ENCODE assay signal across 16 cellular contexts in the genomic region with DNA sequence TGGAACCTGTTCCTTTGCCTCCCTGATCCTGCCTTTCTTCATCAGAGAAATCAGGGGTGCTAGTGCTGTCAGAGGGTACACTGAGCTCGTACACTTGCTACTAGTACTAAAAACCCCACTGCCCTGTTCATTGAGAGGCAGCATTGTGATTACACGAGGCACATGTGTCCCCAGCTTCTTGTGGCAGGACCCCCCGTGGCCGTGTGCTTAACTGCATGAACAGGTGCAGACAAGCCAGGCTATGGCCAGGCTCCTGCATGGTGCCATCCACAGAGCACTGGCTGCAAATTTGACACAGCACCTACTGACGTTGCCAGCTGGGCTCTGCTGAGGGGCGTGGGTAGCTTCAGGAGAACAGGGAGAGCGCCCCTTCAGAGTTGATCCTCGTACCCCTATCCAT.
"Had no signal": no experiment of that assay in that cellular context is flagged by ENCODE, and none has a peak within 500 bp of the region (broad histone marks: within the 10 kb centered on the region; RNA-seq: fewer than 3 reads in every experiment).

No MANE protein-coding gene starts in this region.

- H3K27ac ChIP-seq: epithelial cell of prostate, heart left ventricle, thyroid gland had no signal

- H3K4me3 Mint-ChIP-seq: activated CD8-positive, alpha-beta T cell treated with anti-CD3 and anti-CD28 coated beads for 36 hours; activated naive CD8-positive, alpha-beta T cell; brain; dendritic cell treated with granulocyte-macrophage colony-stimulating factor and Interleukin-4, amounts not matched to agents 40 ng/mL and 50 ng/mL, for 4 days; neural crest cell; stimulated activated naive B cell treated with anti-CD40 and anti-IgM and Interleukin-4, amounts not matched to agents 10 μg/mL and 1 μg/mL and 100 μg/mL, for 72 hours; T-helper 1 cell treated with Interleukin-12 subunit alpha and Interleukin-12 subunit beta and Interleukin-4 antibody, amounts not matched to agents 30 μg/mL and 1 μg/mL, for 36 hours; WTC11 had no signal

- DNase-seq: activated CD4-positive, alpha-beta T cell treated with anti-CD3 and anti-CD28 coated beads for 4 hours; activated CD8-positive, alpha-beta T cell treated with anti-CD3 and anti-CD28 coated beads for 36 hours; activated gamma-delta T cell treated with Interleukin-2 at 50 U/mL for 16 hours; activated T-cell treated with anti-CD3 and anti-CD28 coated beads, Interleukin-2, amount 50 U/mL, for 48 hours; amniotic stem cell; foreskin melanocyte; heart left ventricle; stimulated activated naive B cell treated with anti-CD40 and anti-IgM and Interleukin-4, amounts not matched to agents 10 μg/mL and 1 μg/mL and 100 μg/mL, for 72 hours; thyroid gland had no signal

- H3K27me3 Mint-ChIP-seq: activated CD8-positive, alpha-beta T cell treated with anti-CD3 and anti-CD28 coated beads for 36 hours; activated naive CD8-positive, alpha-beta T cell; brain; stimulated activated naive B cell treated with anti-CD40 and anti-IgM and Interleukin-4, amounts not matched to agents 10 μg/mL and 1 μg/mL and 100 μg/mL, for 72 hours had no signal

- H3K9me3 Mint-ChIP-seq: activated CD8-positive, alpha-beta T cell treated with anti-CD3 and anti-CD28 coated beads for 36 hours; dendritic cell treated with granulocyte-macrophage colony-stimulating factor and Interleukin-4, amounts not matched to agents 40 ng/mL and 50 ng/mL, for 4 days; T-helper 1 cell treated with Interleukin-12 subunit alpha and Interleukin-12 subunit beta and Interleukin-4 antibody, amounts not matched to agents 30 μg/mL and 1 μg/mL, for 36 hours; WTC11 had no signal

- H3K4me1 ChIP-seq: heart left ventricle, thyroid gland had no signal

- H3K36me3 ChIP-seq: thyroid gland had no signal

- H3K27me3 ChIP-seq: heart left ventricle, thyroid gland had no signal

- H3K36me3 Mint-ChIP-seq: activated naive CD8-positive, alpha-beta T cell; stimulated activated naive B cell treated with anti-CD40 and anti-IgM and Interleukin-4, amounts not matched to agents 10 μg/mL and 1 μg/mL and 100 μg/mL, for 72 hours had no signal

- H3K27ac Mint-ChIP-seq: activated CD8-positive, alpha-beta T cell treated with anti-CD3 and anti-CD28 coated beads for 36 hours; activated naive CD8-positive, alpha-beta T cell; dendritic cell treated with granulocyte-macrophage colony-stimulating factor and Interleukin-4, amounts not matched to agents 40 ng/mL and 50 ng/mL, for 4 days; stimulated activated naive B cell treated with anti-CD40 and anti-IgM and Interleukin-4, amounts not matched to agents 10 μg/mL and 1 μg/mL and 100 μg/mL, for 72 hours; T-helper 1 cell treated with Interleukin-12 subunit alpha and Interleukin-12 subunit beta and Interleukin-4 antibody, amounts not matched to agents 30 μg/mL and 1 μg/mL, for 36 hours; WTC11 had no signal

- H3K4me3 ChIP-seq: heart left ventricle, thyroid gland had no signal

- H3K4me1 Mint-ChIP-seq: neural crest cell; stimulated activated naive B cell treated with anti-CD40 and anti-IgM and Interleukin-4, amounts not matched to agents 10 μg/mL and 1 μg/mL and 100 μg/mL, for 72 hours had no signal

- H3K9me3 ChIP-seq: heart left ventricle, thyroid gland had no signal
